Comparison of ENCODE assay signal across 8 cellular contexts in the genomic region with DNA sequence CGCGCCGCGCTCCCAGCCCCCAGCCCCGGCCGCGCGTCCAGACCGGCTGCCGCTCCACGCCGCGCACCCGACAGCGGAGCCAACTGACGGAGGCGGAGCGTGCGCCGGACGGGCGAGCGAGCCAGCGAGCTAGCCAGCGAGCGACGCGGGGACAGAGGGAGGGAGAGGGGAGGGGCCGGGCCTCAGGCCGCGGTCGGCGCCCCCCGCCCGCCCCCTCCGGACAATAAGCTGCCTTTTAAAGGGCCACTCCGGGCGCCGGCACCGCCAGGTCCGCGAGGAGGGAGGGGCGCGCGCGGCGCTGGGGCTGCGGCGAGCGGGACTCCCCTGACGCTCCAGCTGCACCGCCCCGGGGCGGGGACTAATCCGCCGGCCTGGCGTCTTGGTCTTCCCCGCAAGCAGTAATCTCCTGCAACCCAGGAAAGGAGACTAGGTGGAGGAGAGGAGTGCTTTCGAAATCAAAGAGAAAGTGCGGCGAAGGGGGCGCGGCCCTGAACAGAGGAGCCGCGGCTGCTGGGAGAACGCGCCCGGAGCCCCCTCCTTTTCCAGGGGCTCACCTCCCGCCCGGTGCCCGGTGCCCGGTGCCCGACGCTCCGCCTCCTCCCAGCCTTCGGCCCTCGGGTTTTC. TPM values are rescaled to one million over a fixed set of nuclear protein-coding genes. Genes with fewer than 3 reads are reported as not detected.
DNase-seq lines count a peak whose midpoint lies in the region; ATAC-seq and TF ChIP-seq lines count a peak whose summit lies in the region.

A gene with protein sequence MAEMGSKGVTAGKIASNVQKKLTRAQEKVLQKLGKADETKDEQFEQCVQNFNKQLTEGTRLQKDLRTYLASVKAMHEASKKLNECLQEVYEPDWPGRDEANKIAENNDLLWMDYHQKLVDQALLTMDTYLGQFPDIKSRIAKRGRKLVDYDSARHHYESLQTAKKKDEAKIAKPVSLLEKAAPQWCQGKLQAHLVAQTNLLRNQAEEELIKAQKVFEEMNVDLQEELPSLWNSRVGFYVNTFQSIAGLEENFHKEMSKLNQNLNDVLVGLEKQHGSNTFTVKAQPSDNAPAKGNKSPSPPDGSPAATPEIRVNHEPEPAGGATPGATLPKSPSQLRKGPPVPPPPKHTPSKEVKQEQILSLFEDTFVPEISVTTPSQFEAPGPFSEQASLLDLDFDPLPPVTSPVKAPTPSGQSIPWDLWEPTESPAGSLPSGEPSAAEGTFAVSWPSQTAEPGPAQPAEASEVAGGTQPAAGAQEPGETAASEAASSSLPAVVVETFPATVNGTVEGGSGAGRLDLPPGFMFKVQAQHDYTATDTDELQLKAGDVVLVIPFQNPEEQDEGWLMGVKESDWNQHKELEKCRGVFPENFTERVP (minus strand): TSS at position 157 of the 624 bp plus-strand sequence. CDS start 211 bp downstream, outside the sequence.

- H3K36me3 ChIP-seq in NT2/D1 (ENCODE audit: insufficient read depth, insufficient read length, low read length), result peaks cover 16% of the 10 kb centered on the region

- peaks cover 26% of the 10 kb centered on the region for H3K4me1 ChIP-seq in NT2/D1 (ENCODE audit: insufficient read depth, insufficient read length)

- peak within 1 kb of the TSS; percentile 97 for H3K9ac ChIP-seq in NT2/D1 (ENCODE audit: insufficient read length, low read depth)

- no peak for TF ChIP-seq CTCF in C4-2B (conservative IDR thresholded peaks at IDR 0.05)
- no peak for TF ChIP-seq CTCF in epithelial cell of proximal tubule (conservative IDR thresholded peaks at IDR 0.05; ENCODE audit: low read depth, low read length)

- DNase-seq in NT2/D1 (ENCODE audit: low read depth, low spot score) (no peak), epithelial cell of proximal tubule (ENCODE audit: low read depth) (peak; percentile 51), mucosa of gallbladder (ENCODE audit: low spot score) (peak; percentile 91)
- peak; percentile 73 for DNase-seq in activated T-cell treated with anti-CD3 and anti-CD28 coated beads, Interleukin-2, amount 50 U/mL, for 1 hour
- peak; percentile 65 for DNase-seq in stimulated activated CD8-positive, alpha-beta memory T cell treated with anti-CD3 and anti-CD28 coated beads, Interleukin-4, amount 100 ng/mL, for 24 hours (ENCODE audit: low read depth)

- no peaks in the 10 kb centered on the region for H3K9me3 ChIP-seq in NT2/D1 (ENCODE audit: insufficient read depth, low read length)

- H3K27me3 ChIP-seq in NT2/D1 (ENCODE audit: insufficient read depth, insufficient read length), result no peaks in the 10 kb centered on the region

- peak; percentile 84 for ATAC-seq in GM19372 (IDR thresholded peaks at IDR 0.05; ENCODE audit: low read depth, unreplicated experiment)
- peak; percentile 70 for ATAC-seq in HG03469 (IDR thresholded peaks at IDR 0.05; ENCODE audit: unreplicated experiment)

- H3K4me3 ChIP-seq in NT2/D1 (ENCODE audit: insufficient read length, low read depth), result peak within 1 kb of the TSS; percentile 95
- H3K4me3 ChIP-seq in epithelial cell of proximal tubule (ENCODE audit: low read depth, low read length), result peak within 1 kb of the TSS; percentile 97

- H3K27ac ChIP-seq in C4-2B, result peak within 1 kb of the TSS; percentile 84

RNA-seq across cellular contexts. Expression of the gene that starts here (rescaled TPM):
- total RNA-seq in epithelial cell of proximal tubule, result 99.0 and 103 TPM in 2 replicates
- total RNA-seq in mucosa of gallbladder, result 131 TPM
